8 cellular contexts compared by ENCODE assay signal in the genomic region with DNA sequence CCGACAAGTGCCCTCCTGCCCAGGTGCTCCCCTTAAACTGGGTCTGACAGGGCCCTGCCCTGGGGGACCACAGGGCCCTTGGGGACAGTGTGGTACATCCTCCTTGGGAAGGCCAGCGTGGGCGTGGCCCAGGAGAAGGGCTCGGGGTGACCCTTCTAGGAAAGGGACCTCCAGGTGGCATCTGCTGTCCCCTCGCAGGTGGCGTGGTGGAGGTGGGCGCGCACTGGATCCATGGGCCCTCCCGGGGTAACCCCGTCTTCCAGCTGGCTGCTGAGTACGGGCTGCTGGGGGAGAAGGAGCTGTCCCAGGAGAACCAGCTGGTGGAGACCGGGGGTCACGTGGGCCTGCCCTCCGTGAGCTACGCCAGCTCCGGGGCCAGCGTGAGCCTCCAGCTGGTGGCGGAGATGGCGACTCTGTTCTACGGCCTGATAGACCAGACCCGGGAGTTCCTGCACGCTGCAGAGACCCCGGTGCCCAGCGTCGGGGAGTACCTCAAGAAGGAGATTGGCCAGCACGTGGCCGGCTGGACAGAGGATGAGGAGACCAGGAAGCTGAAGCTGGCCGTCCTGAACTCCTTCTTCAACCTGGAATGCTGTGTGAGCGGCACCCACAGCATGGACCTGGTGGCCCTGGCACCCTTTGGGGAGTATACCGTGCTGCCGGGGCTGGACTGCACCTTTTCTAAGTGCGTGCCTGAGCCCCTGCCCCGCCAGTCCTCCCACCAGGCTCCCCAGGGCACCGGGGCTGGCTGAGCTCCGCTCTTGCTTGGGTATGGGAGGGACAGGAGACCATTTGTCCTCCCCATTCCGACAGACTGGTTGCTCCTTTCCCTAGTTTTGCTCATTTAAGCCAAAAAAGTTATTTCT. TPM values are rescaled to one million over a fixed set of nuclear protein-coding genes. Genes with fewer than 3 reads are reported as not detected.
DNase-seq lines count a peak whose midpoint lies in the region; ATAC-seq and TF ChIP-seq lines count a peak whose summit lies in the region.
"Had no signal": no experiment of that assay in that cellular context is flagged by ENCODE, and none has a peak within 500 bp of the region (broad histone marks: within the 10 kb centered on the region; RNA-seq: fewer than 3 reads in every experiment).

No MANE protein-coding gene starts in this region.

- no peak overlapping the region for H3K4me3 ChIP-seq in HEK293 (ENCODE audit: low read depth, low read length)
- peak overlapping the region; percentile 57 to 97 (median 85) for H3K4me3 ChIP-seq in dorsolateral prefrontal cortex
- H3K4me3 ChIP-seq in psoas muscle: peak overlapping the region; percentile 80

- WGBS in psoas muscle, 3 donors: 73 to 91% (median 79%) methylated on average over 34 to 36 of the region's 36 CpGs

- H3K4me1 ChIP-seq in HEK293 (ENCODE audit: control insufficient read depth, insufficient read depth, low read length): peaks cover 6% of the 10 kb centered on the region; the same call in 1 of the 2 replicates
- H3K4me1 ChIP-seq in psoas muscle: peaks cover 7% of the 10 kb centered on the region

- no peaks in the 10 kb centered on the region for H3K9me3 ChIP-seq in HEK293 (ENCODE audit: control insufficient read depth, insufficient read depth, low read depth, low read length)
- H3K9me3 ChIP-seq in psoas muscle: no peaks in the 10 kb centered on the region

- H3K27me3 ChIP-seq in dorsolateral prefrontal cortex: no peaks in the 10 kb centered on the region
- no peaks in the 10 kb centered on the region for H3K27me3 ChIP-seq in psoas muscle (ENCODE audit: insufficient read depth in 3 of 3, low read length in 2 of 3)

- DNase-seq in dorsolateral prefrontal cortex: peak in 5 of 10 donors; percentile 40 to 74 (median 61)
- DNase-seq in psoas muscle: no peak
- no peak for DNase-seq in Kasumi-1 (lab: John Stamatoyannopoulos, UW)
- DNase-seq in cortex of kidney (lab: John Stamatoyannopoulos, UW): no peak
- DNase-seq in activated CD8-positive, alpha-beta memory T cell treated with anti-CD3 and anti-CD28 coated beads for 24 hours: no peak

- ATAC-seq in psoas muscle: peak; percentile 13 to 28 (median 22)

- CTCF ChIA-PET in HEK293 (lab: Yijun Ruan, JAX): interaction anchor here (0.9 kb wide), 1 partner anchor 64 kb away, joined by 3 read pairs; no protein-coding TSS in a partner anchor

- POLR2A ChIA-PET in HEK293 (lab: Yijun Ruan, JAX): no interaction called here

- peaks cover 0 to 7% of the 10 kb centered on the region in 2 experiments; a peak in 1 of 3 replicates for H3K36me3 ChIP-seq in HEK293 (ENCODE audit: control insufficient read depth in 2 of 2, insufficient read depth in 1 of 2, low read length in 2 of 2)
- peaks cover 0 to 30% of the 10 kb centered on the region in 2 donors for H3K36me3 ChIP-seq in psoas muscle (ENCODE audit: insufficient read depth in 1 of 2, low read depth in 1 of 2)

- H3K27ac ChIP-seq in HEK293 (ENCODE audit: extremely low read depth, low read depth, low read length): no peak overlapping the region
- H3K27ac ChIP-seq in dorsolateral prefrontal cortex: peak overlapping the region in 57 of 59 donors; percentile 9 to 95 (median 86)
- no peak overlapping the region for H3K27ac ChIP-seq in psoas muscle

- intact Hi-C loops in dorsolateral prefrontal cortex (cut with DNase I): loop anchor here (2.0 to 5.0 kb wide), 2 partner anchors 15 to 53 kb away; partner anchors contain the start of gene MTG1 (in 2 of the 2)
- intact Hi-C loops in psoas muscle (cut with DNase I): no loop called here

- TF ChIP-seq CTCF in HEK293 (tag by site-specific recombination; IDR thresholded peaks at IDR 0.05): no peak
- peak in 2 of 56 donors; percentile 12 to 13 for TF ChIP-seq CTCF in dorsolateral prefrontal cortex (IDR thresholded peaks at IDR 0.05 in 54 of 56, conservative IDR thresholded peaks at IDR 0.05 in 2 of 56; ENCODE audit: low read depth in 1 of 56, partially characterized antibody in 56 of 56)
- TF ChIP-seq CTCF in psoas muscle (IDR thresholded peaks at IDR 0.05): no peak

TF ChIP-seq in HEK293, 187 proteins besides CTCF, POLR2A, EP300 and RAD21 (continues in another document):
- no peak for TF ChIP-seq ZNF654 (tag by site-specific recombination; IDR thresholded peaks at IDR 0.05; ENCODE audit: low read depth)
- TF ChIP-seq ZBTB10 (tag by site-specific recombination; IDR thresholded peaks at IDR 0.05): 0 out of 2 replicates have a peak, but pooled peaks have one; percentile 4
- no peak for TF ChIP-seq ZNF2 (tag by site-specific recombination; IDR thresholded peaks at IDR 0.05)
- no peak for TF ChIP-seq YY2 (tag by site-specific recombination; IDR thresholded peaks at IDR 0.05)
- no peak for TF ChIP-seq SCRT2 (tag by site-specific recombination; IDR thresholded peaks at IDR 0.05)
- TF ChIP-seq, protein P1, sequence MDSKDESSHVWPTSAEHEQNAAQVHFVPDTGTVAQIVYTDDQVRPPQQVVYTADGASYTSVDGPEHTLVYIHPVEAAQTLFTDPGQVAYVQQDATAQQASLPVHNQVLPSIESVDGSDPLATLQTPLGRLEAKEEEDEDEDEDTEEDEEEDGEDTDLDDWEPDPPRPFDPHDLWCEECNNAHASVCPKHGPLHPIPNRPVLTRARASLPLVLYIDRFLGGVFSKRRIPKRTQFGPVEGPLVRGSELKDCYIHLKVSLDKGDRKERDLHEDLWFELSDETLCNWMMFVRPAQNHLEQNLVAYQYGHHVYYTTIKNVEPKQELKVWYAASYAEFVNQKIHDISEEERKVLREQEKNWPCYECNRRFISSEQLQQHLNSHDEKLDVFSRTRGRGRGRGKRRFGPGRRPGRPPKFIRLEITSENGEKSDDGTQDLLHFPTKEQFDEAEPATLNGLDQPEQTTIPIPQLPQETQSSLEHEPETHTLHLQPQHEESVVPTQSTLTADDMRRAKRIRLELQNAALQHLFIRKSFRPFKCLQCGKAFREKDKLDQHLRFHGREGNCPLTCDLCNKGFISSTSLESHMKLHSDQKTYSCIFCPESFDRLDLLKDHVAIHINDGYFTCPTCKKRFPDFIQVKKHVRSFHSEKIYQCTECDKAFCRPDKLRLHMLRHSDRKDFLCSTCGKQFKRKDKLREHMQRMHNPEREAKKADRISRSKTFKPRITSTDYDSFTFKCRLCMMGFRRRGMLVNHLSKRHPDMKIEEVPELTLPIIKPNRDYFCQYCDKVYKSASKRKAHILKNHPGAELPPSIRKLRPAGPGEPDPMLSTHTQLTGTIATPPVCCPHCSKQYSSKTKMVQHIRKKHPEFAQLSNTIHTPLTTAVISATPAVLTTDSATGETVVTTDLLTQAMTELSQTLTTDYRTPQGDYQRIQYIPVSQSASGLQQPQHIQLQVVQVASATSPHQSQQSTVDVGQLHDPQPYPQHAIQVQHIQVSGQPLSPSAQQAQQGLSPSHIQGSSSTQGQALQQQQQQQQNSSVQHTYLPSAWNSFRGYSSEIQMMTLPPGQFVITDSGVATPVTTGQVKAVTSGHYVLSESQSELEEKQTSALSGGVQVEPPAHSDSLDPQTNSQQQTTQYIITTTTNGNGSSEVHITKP (tag by site-specific recombination; IDR thresholded peaks at IDR 0.05): no peak
- TF ChIP-seq EGR2 (tag by site-specific recombination; IDR thresholded peaks at IDR 0.05; ENCODE audit: low read depth): no peak
- no peak for TF ChIP-seq ZNF37A (tag by site-specific recombination; IDR thresholded peaks at IDR 0.05)
- peak; percentile 39; the same call in 1 of the 2 replicates for TF ChIP-seq KLF9 (tag by site-specific recombination; IDR thresholded peaks at IDR 0.05; ENCODE audit: low read depth)
- no peak for TF ChIP-seq ZNF555 (tag by site-specific recombination; conservative IDR thresholded peaks at IDR 0.05)

RNA-seq across cellular contexts. Expression of gene PAOX, which starts 1.0 kb away (rescaled TPM):
- total RNA-seq in dorsolateral prefrontal cortex (10 to 100 TPM in 85 of 120 experiments, 1 to 10 TPM in 35; 6.0 to 18.9 (median 11.3) TPM), psoas muscle (1 to 10 TPM; 3.1 to 5.2 (median 3.4) TPM)
- 1 to 10 TPM; 2.4 to 4.1 (median 3.6) TPM for polyA plus RNA-seq in psoas muscle

RNA-seq across cellular contexts. Expression of gene ECHS1, which starts 6.9 kb away (rescaled TPM):
- 10 to 100 TPM; 54.4 to 99.5 (median 79.6) TPM for total RNA-seq in dorsolateral prefrontal cortex
- 100 to 1,000 TPM in 3 of 4 donors, 10 to 100 TPM in 1; 83.2 to 151 (median 120) TPM for total RNA-seq in psoas muscle
- polyA plus RNA-seq in psoas muscle: 100 to 1,000 TPM; 107 to 131 (median 123) TPM

RNA-seq across cellular contexts. Expression of gene MTG1, which starts 13.9 kb away (rescaled TPM):
- 10 to 100 TPM; 33.3 to 78.1 (median 50.8) TPM for total RNA-seq in dorsolateral prefrontal cortex
- 10 to 100 TPM; 22.7 to 37.7 (median 26.5) TPM for total RNA-seq in psoas muscle
- 10 to 100 TPM; 31.5 to 67.1 (median 32.2) TPM for polyA plus RNA-seq in psoas muscle

RNA-seq across cellular contexts. Expression of gene FUOM, which starts 22.2 kb away (rescaled TPM):
- total RNA-seq in dorsolateral prefrontal cortex: 1 to 10 TPM in 119 of 120 experiments, under 1 TPM in 1; 0.85 to 9.8 (median 4.0) TPM
- 1 to 10 TPM; 3.0 to 6.7 (median 4.5) TPM for total RNA-seq in psoas muscle
- 1 to 10 TPM; 5.4 to 9.1 (median 8.6) TPM for polyA plus RNA-seq in psoas muscle

RNA-seq across cellular contexts. Expression of gene PRAP1, which starts 32.9 kb away (rescaled TPM):
- total RNA-seq in dorsolateral prefrontal cortex (1 to 10 TPM in 3 of 120 experiments, under 1 TPM in 10, not detected in 107; 0.54 to 1.3 (median 0.75) TPM), psoas muscle (not detected)
- polyA plus RNA-seq in psoas muscle: under 1 TPM in 2 of 3 donors, not detected in 1; 0.14 to 0.64 TPM
- total RNA-seq: SK-MEL-5, subcutaneous adipose tissue had no signal

Comparison
In these comparisons a context has a peak if more than half of its experiments do, and no peak if none do; other contexts are left out.
1. H3K27ac ChIP-seq: peak in dorsolateral prefrontal cortex (57 of 59); none in HEK293 (single experiment) and psoas muscle (single experiment).
2. intact Hi-C loops: an anchor here in dorsolateral prefrontal cortex (2.0 to 5.0 kb wide); none called in psoas muscle.